ENCODE assay signal across 22 cellular contexts in genomic region chr9:119441338-119441737, GRCh38.
"Had no signal": no experiment of that assay in that cellular context is flagged by ENCODE, and none has a peak within 500 bp of the region (broad histone marks: within the 10 kb centered on the region; RNA-seq: fewer than 3 reads in every experiment).

No MANE protein-coding gene starts in this region.

- DNase-seq: activated CD4-positive, alpha-beta T cell treated with anti-CD3 and anti-CD28 coated beads for 1 hour; activated CD4-positive, alpha-beta T cell treated with anti-CD3 and anti-CD28 coated beads, Interleukin-2, amount 10 ng/mL, durations not matched to agents 24 days and 14 days; activated CD4-positive, alpha-beta T cell treated with anti-CD3 and anti-CD28 coated beads, Interleukin-2, amount 50 U/mL, for 48 hours; activated CD8-positive, alpha-beta memory T cell treated with anti-CD3 and anti-CD28 coated beads, Interleukin-2, amount 10 ng/mL, durations not matched to agents 7 days and 5 days; activated gamma-delta T cell treated with Interleukin-2 at 50 U/mL for 16 hours; activated naive CD4-positive, alpha-beta T cell treated with anti-CD3 and anti-CD28 coated beads, Interleukin-2, amount 10 ng/mL, durations not matched to agents 7 days and 5 days; activated naive CD8-positive, alpha-beta T cell treated with anti-CD3 and anti-CD28 coated beads for 36 hours; activated T-cell treated with anti-CD3 and anti-CD28 coated beads, Interleukin-2, amount 50 U/mL, for 48 hours; brain microvascular endothelial cell; MG63; NCI-H1105 treated with DMSO at 0.1 percent for 48 hours; NCI-H1436 treated with DMSO at 0.1 percent for 48 hours; NCI-H187; NCI-H2081; NCI-H510A treated with DMSO at 0.1 percent for 48 hours; NCI-H69; NK-92 treated with Interleukin-12 subunit alpha and Interleukin-12 subunit beta, amount 100 ng/mL, for 24 hours; SHP77 had no signal

- H3K4me1 ChIP-seq: SJSA1 had no signal

- H3K27me3 ChIP-seq: brain microvascular endothelial cell, cardiac muscle cell, MG63, SJSA1 had no signal

- H3K9me3 ChIP-seq: MG63, SJSA1 had no signal

- ATAC-seq: activated CD8-positive, alpha-beta memory T cell treated with anti-CD3 and anti-CD28 coated beads, Interleukin-2, amount 10 ng/mL, durations not matched to agents 7 days and 5 days; activated T-helper 17 cell treated with anti-CD3 and anti-CD28 coated beads, Interleukin-2, amount 50 U/mL, for 72 hours; SK-N-SH treated with all-trans-retinoic acid at 6 μM for 48 hours had no signal

- H3K36me3 ChIP-seq: brain microvascular endothelial cell, cardiac muscle cell, MG63, SJSA1 had no signal

- H3K4me3 ChIP-seq: cardiac muscle cell, MG63, SJSA1 had no signal

- H3K27ac ChIP-seq: brain microvascular endothelial cell, cardiac muscle cell, SJSA1 had no signal
